ENCODE assay signal across 2 cellular contexts in genomic region chr13:53520132-53520531, GRCh38.
TF ChIP-seq lines count a peak whose summit lies in the region.

No MANE protein-coding gene starts in this region.

TF ChIP-seq in GM23338, 12 proteins besides CTCF, POLR2A, EP300 and RAD21 (continued from another document):
- TF ChIP-seq CREB1 (CRISPR knock-in tag; IDR thresholded peaks at IDR 0.05; ENCODE audit: low read depth) (no peak), JUNB (IDR thresholded peaks at IDR 0.05; ENCODE audit: unreplicated experiment) (no peak), EZH2 (IDR thresholded peaks at IDR 0.05; ENCODE audit: low read depth, unreplicated experiment) (no peak), POLR2AphosphoS5 (IDR thresholded peaks at IDR 0.05; ENCODE audit: low read depth) (no peak), ZNF331 (CRISPR knock-in tag; IDR thresholded peaks at IDR 0.05; ENCODE audit: low read depth) (no peak), NANOG (IDR thresholded peaks at IDR 0.05; ENCODE audit: borderline replicate concordance) (no peak), EZH2phosphoT487 (IDR thresholded peaks at IDR 0.05; ENCODE audit: unreplicated experiment) (no peak), STAT1 (IDR thresholded peaks at IDR 0.05; ENCODE audit: unreplicated experiment) (no peak), ZNF114 (CRISPR knock-in tag; IDR thresholded peaks at IDR 0.05) (no peak), ZNF462 (CRISPR knock-in tag; IDR thresholded peaks at IDR 0.05) (no peak)

TF ChIP-seq in WTC11, 78 proteins besides CTCF, POLR2A, EP300 and RAD21 (continued from another document):
- TF ChIP-seq ZNF263 (CRISPR knock-in tag; IDR thresholded peaks at IDR 0.05; ENCODE audit: low read depth) = no peak
- no peak for TF ChIP-seq ZNF138 (CRISPR knock-in tag; conservative IDR thresholded peaks at IDR 0.05)
